27 cellular contexts compared by ENCODE assay signal in genomic region chr19:3348042-3348441, GRCh38. TPM values are rescaled to one million over a fixed set of nuclear protein-coding genes. Genes with fewer than 3 reads are reported as not detected.
DNase-seq lines count a peak whose midpoint lies in the region; ATAC-seq, FAIRE-seq and TF ChIP-seq lines count a peak whose summit lies in the region.
"Had no signal": no experiment of that assay in that cellular context is flagged by ENCODE, and none has a peak within 500 bp of the region (broad histone marks: within the 10 kb centered on the region; RNA-seq: fewer than 3 reads in every experiment).

No MANE protein-coding gene starts in this region.

- peaks cover 26% of the 10 kb centered on the region for H3K4me1 ChIP-seq in A549
- peaks cover 78% of the 10 kb centered on the region for H3K4me1 ChIP-seq in body of pancreas
- peaks cover 11 to 45% (median 23%) of the 10 kb centered on the region in 4 donors for H3K4me1 ChIP-seq in liver (ENCODE audit: control insufficient read depth in 4 of 4, insufficient read depth in 4 of 4, low read length in 3 of 4)
- H3K4me1 ChIP-seq in stomach smooth muscle (ENCODE audit: control insufficient read depth, insufficient read depth, low read length), result peaks cover 31% of the 10 kb centered on the region
- H3K4me1 ChIP-seq in tibial nerve, result peaks cover 0 to 31% (median 17%) of the 10 kb centered on the region in 4 donors

- TF ChIP-seq RAD21 in A549 (conservative IDR thresholded peaks at IDR 0.05 in 1 of 2, IDR thresholded peaks at IDR 0.05 in 1 of 2) (no peak), liver (IDR thresholded peaks at IDR 0.05) (peak in 1 of 2 donors; percentile 60)

- H3K9me3 ChIP-seq in A549 (no peaks in the 10 kb centered on the region), body of pancreas (no peaks in the 10 kb centered on the region), liver (ENCODE audit: control insufficient read depth in 4 of 4, low read length in 3 of 4) (no peaks in the 10 kb centered on the region), stomach smooth muscle (ENCODE audit: control insufficient read depth in 2 of 2, low read length in 2 of 2) (no peaks in the 10 kb centered on the region), tibial nerve (no peaks in the 10 kb centered on the region)
- H3K9me3 ChIP-seq: BLaER1 treated with 17β-estradiol and CSF1 and Interleukin-3, amounts not matched to agents 10 nM and 100 nM; SJCRH30 had no signal

- H3K36me3 ChIP-seq in body of pancreas (replicated peaks in 1 of 2; ENCODE audit: insufficient read depth in 1 of 2, low read depth in 2 of 2), result no peaks in the 10 kb centered on the region
- H3K36me3 ChIP-seq in liver (ENCODE audit: control insufficient read depth in 4 of 4, insufficient read depth in 3 of 4, low read depth in 1 of 4, low read length in 3 of 4), result no peaks in the 10 kb centered on the region
- no peaks in the 10 kb centered on the region for H3K36me3 ChIP-seq in stomach smooth muscle (ENCODE audit: control insufficient read depth in 2 of 2, insufficient read depth in 2 of 2, low read length in 2 of 2)
- no peaks in the 10 kb centered on the region for H3K36me3 ChIP-seq in tibial nerve
- H3K36me3 ChIP-seq: BLaER1 treated with 17β-estradiol and CSF1 and Interleukin-3, amounts not matched to agents 10 nM and 100 nM; SJCRH30 had no signal

- no peak for FAIRE-seq in A549 (lab: Jason Lieb, UNC)
- FAIRE-seq: D721Med, G401.6, RCC 7860 had no signal

- intact Hi-C loops in body of pancreas (cut with DNase I), result no loop called here

- POLR2A ChIA-PET in A549 (lab: Yijun Ruan, JAX), result no interaction called here

- DNase-seq in A549 (ENCODE audit: low read depth in 1 of 2, low spot score in 1 of 2), result no peak
- peak in 2 of 4 donors; percentile 33 to 34 for DNase-seq in body of pancreas
- no peak for DNase-seq in DMS79 (lab: John Stamatoyannopoulos, UW)
- no peak for DNase-seq in NCI-H1048 (lab: John Stamatoyannopoulos, UW)
- no peak for DNase-seq in NCI-H1092 treated with DMSO at 0.1 percent for 48 hours (lab: John Stamatoyannopoulos, UW)
- no peak for DNase-seq in tibial nerve (ENCODE audit: low spot score in 2 of 2)
- DNase-seq: 8988T; CD4-positive, alpha-beta T cell; GM23248; H9; HFFc6; IMR-90; MM.1S; NCI-H1436 treated with DMSO at 0.1 percent for 48 hours; NCI-H187 treated with DMSO at 0.1 percent for 48 hours; NCI-H2107; NCI-H524; NCI-H774; SJCRH30 had no signal

- TF ChIP-seq EP300 in A549 (IDR thresholded peaks at IDR 0.05) (no peak), tibial nerve (IDR thresholded peaks at IDR 0.05) (no peak)

- no peak for ATAC-seq in A549
- ATAC-seq in body of pancreas, result no peak
- ATAC-seq: SK-N-SH treated with all-trans-retinoic acid at 6 μM for 48 hours had no signal

- TF ChIP-seq POLR2A in A549 (IDR thresholded peaks at IDR 0.05; ENCODE audit: low read length), result no peak
- no peak for TF ChIP-seq POLR2A in body of pancreas (IDR thresholded peaks at IDR 0.05)
- no peak for TF ChIP-seq POLR2A in tibial nerve (IDR thresholded peaks at IDR 0.05)

- WGBS in A549 (ENCODE audit: missing lambda C conversion rate), result 86% methylated on average over 10 of the region's 11 CpGs
- 68 to 75% methylated on average over 8 to 11 of the region's 11 CpGs for WGBS in body of pancreas, 2 donors
- 44% methylated on average over 11 of the region's 11 CpGs for WGBS in liver
- WGBS in tibial nerve, 2 donors, result 73 to 83% methylated on average over 9 to 11 of the region's 11 CpGs

- H3K4me2 ChIP-seq in A549, result no peak overlapping the region
- H3K4me2 ChIP-seq: BLaER1 treated with 17β-estradiol and CSF1 and Interleukin-3, amounts not matched to agents 10 nM and 100 nM; KMS-11 had no signal

- CTCF ChIA-PET in A549 (lab: Yijun Ruan, JAX), result interaction anchor here (0.5 to 1.3 kb wide), 3 partner anchors 44 to 125 kb away, joined by 4 to 6 read pairs (median 5); no protein-coding TSS in a partner anchor

- H3K27ac ChIP-seq in A549 (peak overlapping the region in 1 of 2 experiments; percentile 93; a peak in 4 of 6 replicates), body of pancreas (peak overlapping the region; percentile 90 to 99 (median 98)), liver (ENCODE audit: low read depth in 1 of 2, low read length in 2 of 2) (peak overlapping the region; percentile 10 to 78), stomach smooth muscle (ENCODE audit: low read length) (peak overlapping the region; percentile 98), tibial nerve (no peak overlapping the region)
- H3K27ac ChIP-seq: BLaER1 treated with 17β-estradiol and CSF1 and Interleukin-3, amounts not matched to agents 10 nM and 100 nM; GM23248; KMS-11; SJCRH30 had no signal

- no peak for TF ChIP-seq CTCF in A549 (IDR thresholded peaks at IDR 0.05)
- no peak for TF ChIP-seq CTCF in body of pancreas (IDR thresholded peaks at IDR 0.05)
- no peak for TF ChIP-seq CTCF in liver (IDR thresholded peaks at IDR 0.05; ENCODE audit: low read depth, low read length, missing input control)
- TF ChIP-seq CTCF in tibial nerve (IDR thresholded peaks at IDR 0.05), result no peak

- no peak overlapping the region for H3K4me3 ChIP-seq in A549
- H3K4me3 ChIP-seq in body of pancreas, result no peak overlapping the region
- no peak overlapping the region for H3K4me3 ChIP-seq in liver (ENCODE audit: low read depth in 1 of 3, low read length in 3 of 3)
- H3K4me3 ChIP-seq in stomach smooth muscle (ENCODE audit: low read length in 2 of 2), result no peak overlapping the region
- H3K4me3 ChIP-seq in tibial nerve, result no peak overlapping the region
- H3K4me3 ChIP-seq: BLaER1 treated with 17β-estradiol and CSF1 and Interleukin-3, amounts not matched to agents 10 nM and 100 nM; GM23248; SJCRH30 had no signal

- H3K27me3 ChIP-seq in body of pancreas (no peaks in the 10 kb centered on the region), liver (ENCODE audit: control insufficient read depth in 4 of 4, insufficient read depth in 4 of 4, low read length in 3 of 4) (no peaks in the 10 kb centered on the region), stomach smooth muscle (ENCODE audit: control insufficient read depth in 1 of 2, insufficient read depth in 2 of 2, low read length in 2 of 2) (no peaks in the 10 kb centered on the region), tibial nerve (no peaks in the 10 kb centered on the region)
- H3K27me3 ChIP-seq: BLaER1 treated with 17β-estradiol and CSF1 and Interleukin-3, amounts not matched to agents 10 nM and 100 nM; SJCRH30 had no signal

- no peak overlapping the region for H3K9ac ChIP-seq in liver (ENCODE audit: low read depth in 1 of 2, low read length in 2 of 2)
- H3K9ac ChIP-seq in stomach smooth muscle (ENCODE audit: low read length in 2 of 2), result no peak overlapping the region
- H3K9ac ChIP-seq: BLaER1 treated with 17β-estradiol and CSF1 and Interleukin-3, amounts not matched to agents 10 nM and 100 nM; GM23248; KMS-11 had no signal

TF ChIP-seq in A549, 52 proteins besides CTCF, POLR2A, EP300 and RAD21:
- TF ChIP-seq ZC3H11A (IDR thresholded peaks at IDR 0.05), result no peak
- TF ChIP-seq HOXB13 (CRISPR knock-in tag; IDR thresholded peaks at IDR 0.05; ENCODE audit: low read depth), result no peak
- TF ChIP-seq KDM1A (IDR thresholded peaks at IDR 0.05; ENCODE audit: low read depth), result peak; percentile 45; the same call in 1 of the 2 replicates
TF ChIP-seq in A549: peak in this region for 1.

TF ChIP-seq in liver, 16 proteins besides CTCF, POLR2A, EP300 and RAD21 (continues in another document):
- TF ChIP-seq MAX (IDR thresholded peaks at IDR 0.05), result no peak
- no peak for TF ChIP-seq JUND (IDR thresholded peaks at IDR 0.05)
- no peak for TF ChIP-seq REST (IDR thresholded peaks at IDR 0.05)
- no peak for TF ChIP-seq FOXA1 (IDR thresholded peaks at IDR 0.05)
- no peak for TF ChIP-seq GABPA (IDR thresholded peaks at IDR 0.05 in 1 of 2, conservative IDR thresholded peaks at IDR 0.05 in 1 of 2)
- TF ChIP-seq ATF3 (IDR thresholded peaks at IDR 0.05), result no peak
- no peak for TF ChIP-seq NR2F2 (IDR thresholded peaks at IDR 0.05)
- peak; percentile 32 for TF ChIP-seq SP1 (IDR thresholded peaks at IDR 0.05)
- no peak for TF ChIP-seq HNF4A (conservative IDR thresholded peaks at IDR 0.05)

RNA-seq across cellular contexts. Expression of gene NFIC, which starts 18.3 kb away (rescaled TPM):
- polyA plus RNA-seq in A549 (2011; rRNA removed) (2.6 and 4.7 TPM in 2 replicates), A549 (2017; fragmentation: RNase III; extraction: RNeasy Plus Mini Kit Qiagen cat#74134 plus additional on column Dnase treatment) (34.6 to 36.4 TPM (median 34.9 TPM) in 3 replicates), liver (10 to 100 TPM; 71.8 to 78.5 TPM)
- 8.9 and 14.2 TPM in 2 replicates for polyA plus RNA-seq in A549 (2012; cell fraction: cytosol; rRNA removed)
- polyA plus RNA-seq in A549 (2012; cell fraction: nucleus; rRNA removed), result 20.1 and 22.9 TPM in 2 replicates
- 10.5 and 14.6 TPM in 2 replicates for polyA minus RNA-seq in A549 (2011; rRNA and poly(A)+ RNA removed)
- total RNA-seq in body of pancreas (100 to 1,000 TPM; 178 to 186 TPM), liver (100 to 1,000 TPM in 1 of 2 donors, 10 to 100 TPM in 1; 12.8 to 100 TPM), tibial nerve (100 to 1,000 TPM; 138 to 200 (median 160) TPM)

Comparison
In these comparisons a context has a peak if more than half of its experiments do, and no peak if none do; other contexts are left out.
1. H3K27ac ChIP-seq: peak in body of pancreas (4 of 4), liver (2 of 2) and stomach smooth muscle (single experiment); none in tibial nerve (0 of 4).